Comparison of ENCODE assay signal across 22 cellular contexts in the genomic region with DNA sequence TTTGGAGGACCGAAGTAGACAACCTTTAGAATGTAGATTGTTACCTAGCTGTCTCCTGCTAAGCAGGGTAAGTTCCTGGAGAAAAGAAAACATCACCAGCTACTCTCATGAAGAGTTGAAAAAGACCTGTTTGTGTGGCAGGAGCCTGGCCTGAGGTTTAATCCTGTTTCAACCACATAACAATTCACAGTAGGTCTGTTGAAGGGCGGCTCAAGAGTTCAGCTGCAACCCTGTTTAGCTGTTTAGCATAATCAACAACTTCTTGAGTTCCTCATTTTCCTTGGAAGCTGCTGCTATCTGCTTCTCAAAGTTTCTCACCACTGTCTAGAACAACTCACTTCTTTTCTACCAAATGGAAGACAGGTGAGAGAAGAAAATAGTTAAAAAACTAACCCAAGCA.
A peak's percentile ranks its signal among the peaks of the same experiment; 100 is the strongest.
DNase-seq lines count a peak whose midpoint lies in the region; ATAC-seq and TF ChIP-seq lines count a peak whose summit lies in the region.
"Had no signal": no experiment of that assay in that cellular context is flagged by ENCODE, and none has a peak within 500 bp of the region (broad histone marks: within the 10 kb centered on the region; RNA-seq: fewer than 3 reads in every experiment).

No MANE protein-coding gene starts in this region.

- H3K36me3 Mint-ChIP-seq in activated naive CD8-positive, alpha-beta T cell treated with anti-CD3 and anti-CD28 coated beads, Interleukin-2, amount 50 U/mL, for 24 hours (ENCODE audit: low read depth), result no peaks in the 10 kb centered on the region
- H3K36me3 Mint-ChIP-seq: activated naive CD4-positive, alpha-beta T cell treated with anti-CD3 and anti-CD28 coated beads, Interleukin-2, amount 50 U/mL, for 24 hours had no signal

- no peak for TF ChIP-seq CTCF in heart right ventricle (IDR thresholded peaks at IDR 0.05)

- H3K27ac Mint-ChIP-seq in activated naive CD8-positive, alpha-beta T cell treated with anti-CD3 and anti-CD28 coated beads, Interleukin-2, amount 50 U/mL, for 24 hours, result no peak overlapping the region
- H3K27ac Mint-ChIP-seq: activated CD8-positive, alpha-beta T cell treated with anti-CD3 and anti-CD28 coated beads for 36 hours; activated naive CD4-positive, alpha-beta T cell treated with anti-CD3 and anti-CD28 coated beads, Interleukin-2, amount 50 U/mL, for 24 hours; activated T-cell treated with anti-CD3 and anti-CD28 coated beads, Interleukin-2, amount 50 U/mL, for 24 hours; H9 had no signal

- no peak overlapping the region for H3K27ac ChIP-seq in heart right ventricle
- H3K27ac ChIP-seq: ascending aorta, esophagus squamous epithelium, gastroesophageal sphincter, skin epidermis had no signal

- peaks cover 0 to 2% (median 0%) of the 10 kb centered on the region in 9 donors for H3K4me1 ChIP-seq in heart right ventricle
- H3K4me1 ChIP-seq: ascending aorta, gastroesophageal sphincter had no signal

- H3K27me3 ChIP-seq in heart right ventricle, result no peaks in the 10 kb centered on the region
- H3K27me3 ChIP-seq: ascending aorta, esophagus squamous epithelium, gastroesophageal sphincter, MG63 had no signal

- intact Hi-C loops in heart right ventricle (cut with DNase I), result no loop called here

- no peaks in the 10 kb centered on the region for H3K36me3 ChIP-seq in heart right ventricle
- H3K36me3 ChIP-seq: ascending aorta, esophagus squamous epithelium, gastroesophageal sphincter, MG63 had no signal

- H3K4me3 ChIP-seq in heart right ventricle, result no peak overlapping the region
- H3K4me3 ChIP-seq: ascending aorta, esophagus squamous epithelium, gastroesophageal sphincter, MG63, skin epidermis had no signal

- H3K9me3 ChIP-seq in heart right ventricle, result peaks cover 0 to 17% (median 5%) of the 10 kb centered on the region in 11 donors
- H3K9me3 ChIP-seq: ascending aorta, esophagus squamous epithelium, MG63 had no signal

- H3K9me3 Mint-ChIP-seq in activated naive CD8-positive, alpha-beta T cell treated with anti-CD3 and anti-CD28 coated beads, Interleukin-2, amount 50 U/mL, for 24 hours, result peaks cover 10% of the 10 kb centered on the region

- no peaks in the 10 kb centered on the region for H3K27me3 Mint-ChIP-seq in activated naive CD8-positive, alpha-beta T cell treated with anti-CD3 and anti-CD28 coated beads, Interleukin-2, amount 50 U/mL, for 24 hours
- H3K27me3 Mint-ChIP-seq: activated CD8-positive, alpha-beta T cell treated with anti-CD3 and anti-CD28 coated beads for 36 hours; activated naive CD4-positive, alpha-beta T cell treated with anti-CD3 and anti-CD28 coated beads, Interleukin-2, amount 50 U/mL, for 24 hours; activated T-cell treated with anti-CD3 and anti-CD28 coated beads, Interleukin-2, amount 50 U/mL, for 24 hours had no signal

- DNase-seq in NOMO-1 (lab: John Stamatoyannopoulos, UW; ENCODE audit: unreplicated experiment in 2 of 2), result peak; percentile 13 to 46
- DNase-seq in heart right ventricle, result no peak
- no peak for DNase-seq in activated naive CD8-positive, alpha-beta T cell treated with anti-CD3 and anti-CD28 coated beads, Interleukin-2, amount 50 U/mL, for 24 hours
- DNase-seq in NCI-H1092 (lab: John Stamatoyannopoulos, UW), result no peak
- DNase-seq in activated naive CD4-positive, alpha-beta T cell treated with Interleukin-2 at 50 U/mL for 16 hours, result no peak
- DNase-seq: activated CD8-positive, alpha-beta T cell treated with anti-CD3 and anti-CD28 coated beads for 36 hours; activated T-cell treated with anti-CD3 and anti-CD28 coated beads, Interleukin-2, amount 50 U/mL, for 24 hours; AML-193; DMS79; effector CD4-positive, alpha-beta T cell; esophagus squamous epithelium; H9; MG63; NCI-H1930; stimulated activated CD4-positive, alpha-beta T cell treated with anti-CD3 and anti-CD28 coated beads, Interleukin-2, amount 100 ng/mL, for 24 hours; stimulated activated naive CD4-positive, alpha-beta T cell treated with Interleukin-2 at 50 U/mL for 16 hours had no signal

- H3K4me3 Mint-ChIP-seq in activated naive CD8-positive, alpha-beta T cell treated with anti-CD3 and anti-CD28 coated beads, Interleukin-2, amount 50 U/mL, for 24 hours, result no peak overlapping the region
- H3K4me3 Mint-ChIP-seq: activated CD8-positive, alpha-beta T cell treated with anti-CD3 and anti-CD28 coated beads for 36 hours; activated naive CD4-positive, alpha-beta T cell treated with anti-CD3 and anti-CD28 coated beads, Interleukin-2, amount 50 U/mL, for 24 hours; activated T-cell treated with anti-CD3 and anti-CD28 coated beads, Interleukin-2, amount 50 U/mL, for 24 hours; H9 had no signal

- no peaks in the 10 kb centered on the region for H3K4me1 Mint-ChIP-seq in activated naive CD8-positive, alpha-beta T cell treated with anti-CD3 and anti-CD28 coated beads, Interleukin-2, amount 50 U/mL, for 24 hours
- H3K4me1 Mint-ChIP-seq: activated naive CD4-positive, alpha-beta T cell treated with anti-CD3 and anti-CD28 coated beads, Interleukin-2, amount 50 U/mL, for 24 hours; H9 had no signal

- ATAC-seq in GM19395 (IDR thresholded peaks at IDR 0.05; ENCODE audit: unreplicated experiment), result peak; percentile 71
- peak; percentile 37 for ATAC-seq in HG02852 (IDR thresholded peaks at IDR 0.05; ENCODE audit: unreplicated experiment)
- no peak for ATAC-seq in heart right ventricle
- no peak for ATAC-seq in activated naive CD8-positive, alpha-beta T cell treated with anti-CD3 and anti-CD28 coated beads, Interleukin-2, amount 50 U/mL, for 24 hours
- ATAC-seq: activated CD8-positive, alpha-beta T cell treated with anti-CD3 and anti-CD28 coated beads for 36 hours; gastroesophageal sphincter had no signal

- WGBS in heart right ventricle, 2 donors, result 73 to 88% methylated on average over 2 of the region's 2 CpGs

Comparison
In these comparisons a context has a peak if more than half of its experiments do, and no peak if none do; other contexts are left out.
1. ATAC-seq: peak in GM19395 (single experiment) and HG02852 (single experiment); none in heart right ventricle (0 of 8) and activated naive CD8-positive, alpha-beta T cell treated with anti-CD3 and anti-CD28 coated beads, Interleukin-2, amount 50 U/mL, for 24 hours (single experiment).
2. DNase-seq: peak in NOMO-1 (2 of 2); none in heart right ventricle (0 of 2), activated naive CD8-positive, alpha-beta T cell treated with anti-CD3 and anti-CD28 coated beads, Interleukin-2, amount 50 U/mL, for 24 hours (single experiment), NCI-H1092 (single experiment) and activated naive CD4-positive, alpha-beta T cell treated with Interleukin-2 at 50 U/mL for 16 hours (single experiment).